17 cellular contexts compared by ENCODE assay signal in genomic region chr1:232432313-232432712, GRCh38.
DNase-seq lines count a peak whose midpoint lies in the region; ATAC-seq and TF ChIP-seq lines count a peak whose summit lies in the region.
"Had no signal": no experiment of that assay in that cellular context is flagged by ENCODE, and none has a peak within 500 bp of the region (broad histone marks: within the 10 kb centered on the region; RNA-seq: fewer than 3 reads in every experiment).

No MANE protein-coding gene starts in this region.

- H3K4me3 Mint-ChIP-seq in nephron = peak overlapping the region in 1 of 3 experiments; percentile 28
- H3K4me3 Mint-ChIP-seq in stimulated activated memory B cell treated with anti-CD40 and anti-IgM and Interleukin-4, amounts not matched to agents 10 μg/mL and 1 μg/mL and 100 μg/mL, for 72 hours = no peak overlapping the region
- H3K4me3 Mint-ChIP-seq: IgD-negative memory B cell; stimulated activated effector memory CD8-positive, alpha-beta T cell treated with anti-CD3 and anti-CD28 coated beads, Interleukin-12 subunit alpha, Interleukin-12 subunit beta, amount 100 ng/mL, for 72 hours had no signal

- DNase-seq in DMS 273 (lab: John Stamatoyannopoulos, UW; ENCODE audit: unreplicated experiment) = peak; percentile 15
- DNase-seq in DMS 273 treated with DMSO at 0.1 percent for 48 hours (lab: John Stamatoyannopoulos, UW) = no peak
- DNase-seq in NCI-H69 (lab: John Stamatoyannopoulos, UW) = peak; percentile 8
- peak; percentile 65 for DNase-seq in choroid plexus epithelial cell (ENCODE audit: low read depth)
- no peak for DNase-seq in NCI-H524 treated with DMSO at 0.1 percent for 48 hours (lab: John Stamatoyannopoulos, UW)
- DNase-seq: colonic mucosa, DMS53, foreskin keratinocyte, H7, MV-4-11 had no signal

- H3K27ac Mint-ChIP-seq in nephron = peak overlapping the region; percentile 78 to 82 (median 82)
- no peak overlapping the region for H3K27ac Mint-ChIP-seq in stimulated activated memory B cell treated with anti-CD40 and anti-IgM and Interleukin-4, amounts not matched to agents 10 μg/mL and 1 μg/mL and 100 μg/mL, for 72 hours
- H3K27ac Mint-ChIP-seq: IgD-negative memory B cell; stimulated activated effector memory CD8-positive, alpha-beta T cell treated with anti-CD3 and anti-CD28 coated beads, Interleukin-12 subunit alpha, Interleukin-12 subunit beta, amount 100 ng/mL, for 72 hours had no signal

- no peaks in the 10 kb centered on the region for H3K27me3 Mint-ChIP-seq in nephron (ENCODE audit: low read depth)
- no peaks in the 10 kb centered on the region for H3K27me3 Mint-ChIP-seq in stimulated activated memory B cell treated with anti-CD40 and anti-IgM and Interleukin-4, amounts not matched to agents 10 μg/mL and 1 μg/mL and 100 μg/mL, for 72 hours

- TF ChIP-seq CTCF in choroid plexus epithelial cell (conservative IDR thresholded peaks at IDR 0.05; ENCODE audit: low read depth, low read length) (no peak), nephron (IDR thresholded peaks at IDR 0.05; ENCODE audit: unreplicated experiment in 3 of 3) (no peak)

- no peaks in the 10 kb centered on the region for H3K9me3 Mint-ChIP-seq in nephron
- H3K9me3 Mint-ChIP-seq in stimulated activated memory B cell treated with anti-CD40 and anti-IgM and Interleukin-4, amounts not matched to agents 10 μg/mL and 1 μg/mL and 100 μg/mL, for 72 hours = no peaks in the 10 kb centered on the region
- H3K9me3 Mint-ChIP-seq: stimulated activated effector memory CD8-positive, alpha-beta T cell treated with anti-CD3 and anti-CD28 coated beads, Interleukin-12 subunit alpha, Interleukin-12 subunit beta, amount 100 ng/mL, for 72 hours had no signal

- ATAC-seq in stimulated activated memory B cell treated with anti-CD40 and anti-IgM and Interleukin-4, amounts not matched to agents 10 μg/mL and 1 μg/mL and 100 μg/mL, for 72 hours = no peak
- ATAC-seq in HG02642 (IDR thresholded peaks at IDR 0.05; ENCODE audit: poor library complexity, unreplicated experiment) = no peak
- ATAC-seq: foreskin keratinocyte; stimulated activated effector memory CD8-positive, alpha-beta T cell treated with anti-CD3 and anti-CD28 coated beads, Interleukin-12 subunit alpha, Interleukin-12 subunit beta, amount 100 ng/mL, for 72 hours had no signal

- H3K4me3 ChIP-seq in choroid plexus epithelial cell (ENCODE audit: low read depth, low read length) = no peak overlapping the region
- H3K4me3 ChIP-seq: BLaER1 treated with 17β-estradiol and CSF1 and Interleukin-3, amounts not matched to agents 10 nM and 100 nM; colonic mucosa; thyroid gland had no signal

- peaks cover 85% of the 10 kb centered on the region for H3K4me1 Mint-ChIP-seq in nephron
- no peaks in the 10 kb centered on the region for H3K4me1 Mint-ChIP-seq in stimulated activated memory B cell treated with anti-CD40 and anti-IgM and Interleukin-4, amounts not matched to agents 10 μg/mL and 1 μg/mL and 100 μg/mL, for 72 hours
- H3K4me1 Mint-ChIP-seq: IgD-negative memory B cell; stimulated activated effector memory CD8-positive, alpha-beta T cell treated with anti-CD3 and anti-CD28 coated beads, Interleukin-12 subunit alpha, Interleukin-12 subunit beta, amount 100 ng/mL, for 72 hours had no signal

- H3K36me3 Mint-ChIP-seq in nephron (ENCODE audit: low read depth) = peaks cover 47% of the 10 kb centered on the region
- no peaks in the 10 kb centered on the region for H3K36me3 Mint-ChIP-seq in stimulated activated memory B cell treated with anti-CD40 and anti-IgM and Interleukin-4, amounts not matched to agents 10 μg/mL and 1 μg/mL and 100 μg/mL, for 72 hours
- H3K36me3 Mint-ChIP-seq: IgD-negative memory B cell had no signal

Comparison
In these comparisons a context has a peak if more than half of its experiments do, and no peak if none do; other contexts are left out.
1. DNase-seq: peak in DMS 273 (single experiment), NCI-H69 (single experiment) and choroid plexus epithelial cell (single experiment); none in DMS 273 treated with DMSO at 0.1 percent for 48 hours (single experiment) and NCI-H524 treated with DMSO at 0.1 percent for 48 hours (single experiment).